In the genomic region with DNA sequence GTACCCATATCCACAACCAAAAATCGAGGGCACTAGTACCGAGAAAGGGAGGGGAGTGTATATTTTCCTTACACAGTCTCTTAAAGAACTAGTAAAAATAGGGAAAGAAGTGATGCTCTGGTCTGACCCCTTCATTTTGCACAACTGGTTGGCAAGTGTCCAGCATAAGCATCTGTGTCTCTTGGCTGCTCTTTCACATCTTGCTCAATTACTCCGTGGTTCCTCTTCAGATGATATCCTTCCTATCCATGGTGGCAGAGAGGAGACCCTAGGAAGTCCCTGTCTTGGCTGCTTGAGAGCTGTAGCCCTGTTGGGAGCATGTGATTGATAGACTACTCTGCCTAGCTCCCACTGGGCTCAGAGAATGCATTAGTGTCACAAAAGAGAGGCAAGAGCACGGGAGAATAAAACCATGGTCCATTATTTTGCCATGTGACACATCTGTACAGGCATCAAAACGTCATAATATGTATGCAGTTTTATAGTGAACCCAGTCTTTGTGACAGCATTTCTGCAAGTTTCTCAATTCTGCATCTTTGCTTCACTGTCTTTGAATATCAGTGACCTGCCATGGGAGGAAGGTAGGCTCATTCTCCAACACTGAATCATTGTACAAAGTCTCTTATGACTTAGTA, we compare ENCODE assay signal across 15 cellular contexts.
DNase-seq lines count a peak whose midpoint lies in the region; ATAC-seq and TF ChIP-seq lines count a peak whose summit lies in the region.
"Had no signal": no experiment of that assay in that cellular context is flagged by ENCODE, and none has a peak within 500 bp of the region (broad histone marks: within the 10 kb centered on the region; RNA-seq: fewer than 3 reads in every experiment).

No MANE protein-coding gene starts in this region.

- H3K27me3 ChIP-seq in tibial artery: no peaks in the 10 kb centered on the region
- H3K27me3 ChIP-seq: SJSA1, upper lobe of left lung had no signal

- H3K36me3 ChIP-seq in tibial artery: no peaks in the 10 kb centered on the region
- H3K36me3 ChIP-seq: SJSA1, upper lobe of left lung had no signal

- H3K4me3 ChIP-seq in choroid plexus epithelial cell (ENCODE audit: low read depth, low read length) (no peak overlapping the region), tibial artery (no peak overlapping the region)
- H3K4me3 ChIP-seq: SJSA1, smooth muscle cell, upper lobe of left lung had no signal

- TF ChIP-seq CTCF in choroid plexus epithelial cell (conservative IDR thresholded peaks at IDR 0.05; ENCODE audit: low read depth, low read length) (no peak), tibial artery (IDR thresholded peaks at IDR 0.05) (no peak)

- DNase-seq in NCI-H2171 treated with DMSO at 0.1 percent for 48 hours (lab: John Stamatoyannopoulos, UW): peak; percentile 6
- DNase-seq in NCI-H2171 (lab: John Stamatoyannopoulos, UW): no peak
- peak; percentile 89 for DNase-seq in choroid plexus epithelial cell (ENCODE audit: low read depth)
- DNase-seq in left lobe of liver (ENCODE audit: low spot score): no peak
- DNase-seq in tibial artery: peak; percentile 68 to 77
- DNase-seq in iPS-NIHi7 (ENCODE audit: extremely low spot score): no peak
- no peak for DNase-seq in GM19238 (ENCODE audit: insufficient read length, low spot score)
- DNase-seq: activated CD4-positive, CD25-positive, alpha-beta regulatory T cell; activated T-cell treated with anti-CD3 and anti-CD28 coated beads for 4 hours; NCI-H1092; NCI-H526; upper lobe of left lung had no signal

- H3K9me3 ChIP-seq in tibial artery: no peaks in the 10 kb centered on the region
- H3K9me3 ChIP-seq: SJSA1, upper lobe of left lung had no signal

- ATAC-seq in left lobe of liver: peak; percentile 31
- no peak for ATAC-seq in HG02798 (IDR thresholded peaks at IDR 0.05; ENCODE audit: poor library complexity, unreplicated experiment)

- H3K4me1 ChIP-seq in tibial artery: peaks cover 0 to 34% (median 10%) of the 10 kb centered on the region in 4 donors

- H3K27ac ChIP-seq in tibial artery: no peak overlapping the region
- H3K27ac ChIP-seq: SJSA1, upper lobe of left lung had no signal

- intact Hi-C loops in tibial artery (cut with DNase I; ENCODE audit: low total_unique reads): no loop called here

Comparison
In these comparisons a context has a peak if more than half of its experiments do, and no peak if none do; other contexts are left out.
1. DNase-seq: peak in NCI-H2171 treated with DMSO at 0.1 percent for 48 hours (single experiment), choroid plexus epithelial cell (single experiment) and tibial artery (2 of 2); none in NCI-H2171 (single experiment), left lobe of liver (single experiment), iPS-NIHi7 (single experiment) and GM19238 (single experiment).